Comparison of ENCODE assay signal across 9 cellular contexts in the genomic region with DNA sequence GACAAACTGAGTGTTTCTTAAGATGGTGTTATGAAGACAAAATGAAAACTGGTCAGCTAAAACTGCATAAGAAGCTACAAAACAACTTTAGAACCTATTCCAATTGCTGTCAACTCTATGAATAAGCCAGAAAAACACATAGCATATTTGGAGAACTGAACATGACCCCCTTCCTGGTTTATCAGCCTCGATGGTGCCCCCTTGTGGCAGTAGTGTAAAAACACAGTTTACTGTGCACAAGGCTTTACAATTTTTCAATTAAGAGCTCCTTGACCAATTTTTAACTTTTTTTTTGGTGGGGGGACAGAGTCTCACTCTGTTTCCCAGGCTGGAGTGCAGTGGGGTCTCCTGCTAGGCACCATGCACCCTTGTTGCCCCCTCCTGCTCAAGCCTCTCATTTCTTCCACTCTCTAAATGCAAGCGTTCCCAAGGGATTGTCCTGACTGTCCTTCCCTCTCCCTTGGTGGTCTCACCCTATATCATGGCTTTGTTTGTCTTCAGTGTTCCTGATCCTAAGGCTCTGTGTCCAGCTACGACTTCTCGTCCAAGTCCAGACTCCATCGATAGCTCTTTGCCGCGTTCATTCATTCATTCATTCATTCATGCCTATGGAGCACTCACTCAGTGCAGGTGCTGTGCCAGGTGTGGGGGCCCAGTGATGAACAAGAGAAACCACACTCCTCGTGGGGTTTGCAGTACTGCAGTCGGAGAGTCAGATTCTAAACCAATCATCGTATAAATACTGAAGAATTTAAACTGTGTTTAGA. TPM values are rescaled to one million over a fixed set of nuclear protein-coding genes. Genes with fewer than 3 reads are reported as not detected.
DNase-seq lines count a peak whose midpoint lies in the region; ATAC-seq and TF ChIP-seq lines count a peak whose summit lies in the region.
"Had no signal": no experiment of that assay in that cellular context is flagged by ENCODE, and none has a peak within 500 bp of the region (broad histone marks: within the 10 kb centered on the region; RNA-seq: fewer than 3 reads in every experiment).

No MANE protein-coding gene starts in this region.

- H3K4me1 ChIP-seq in Loucy (ENCODE audit: insufficient read depth, low read length, poor library complexity, severe bottlenecking) (peaks cover 9% of the 10 kb centered on the region), prostate gland (replicated peaks) (no peaks in the 10 kb centered on the region)

- no peak overlapping the region for H3K9ac ChIP-seq in Loucy (ENCODE audit: low read depth, low read length, poor library complexity, severe bottlenecking)

- peaks cover 50% of the 10 kb centered on the region for H3K36me3 Mint-ChIP-seq in activated T-helper 17 cell treated with anti-CD3 and anti-CD28 coated beads, Interleukin-2, amount 50 U/mL, for 72 hours (ENCODE audit: low read depth)

- ATAC-seq in activated T-helper 17 cell treated with anti-CD3 and anti-CD28 coated beads, Interleukin-2, amount 50 U/mL, for 72 hours (replicated peaks): peak; percentile 53
- no peak for ATAC-seq in GM19395 (IDR thresholded peaks at IDR 0.05; ENCODE audit: unreplicated experiment)

- DNase-seq in DMS153 (lab: John Stamatoyannopoulos, UW) (peak; percentile 27), SIG-M5 (lab: John Stamatoyannopoulos, UW) (peak; percentile 50), foreskin fibroblast (peak; percentile 61 to 88), prostate gland (ENCODE audit: low spot score) (no peak), mesenteric fat pad (ENCODE audit: low spot score) (no peak)

- H3K4me3 ChIP-seq in Loucy (ENCODE audit: low read length, poor library complexity, severe bottlenecking) (no peak overlapping the region), foreskin fibroblast (ENCODE audit: low read depth in 1 of 2, low read length in 2 of 2) (no peak overlapping the region), prostate gland (no peak overlapping the region)

- peaks cover 17% of the 10 kb centered on the region for H4K20me1 ChIP-seq in Loucy (ENCODE audit: insufficient read depth, low read length, poor library complexity, severe bottlenecking)

- peaks cover 19% of the 10 kb centered on the region for H3K79me2 ChIP-seq in Loucy (ENCODE audit: insufficient read depth, low read length)

- H3K27me3 ChIP-seq in Loucy (ENCODE audit: insufficient read depth, low read length, poor library complexity, severe bottlenecking) (no peaks in the 10 kb centered on the region), prostate gland (replicated peaks; ENCODE audit: insufficient read depth) (no peaks in the 10 kb centered on the region)

- H3K9me2 ChIP-seq in Loucy (replicated peaks; ENCODE audit: low read depth, low read length): no peaks in the 10 kb centered on the region

- H3F3A ChIP-seq in Loucy (ENCODE audit: low read depth): peaks cover 3% of the 10 kb centered on the region; the same call in 1 of the 2 replicates

- peak overlapping the region; percentile 50 for H3K27ac Mint-ChIP-seq in activated T-helper 17 cell treated with anti-CD3 and anti-CD28 coated beads, Interleukin-2, amount 50 U/mL, for 72 hours

- H3K4me2 ChIP-seq in Loucy (ENCODE audit: low read depth, low read length, poor library complexity, severe bottlenecking): no peak overlapping the region

- H3K9me3 ChIP-seq in Loucy (ENCODE audit: insufficient read depth, low read depth, low read length) (no peaks in the 10 kb centered on the region), prostate gland (no peaks in the 10 kb centered on the region)

- H3K4me3 Mint-ChIP-seq in activated T-helper 17 cell treated with anti-CD3 and anti-CD28 coated beads, Interleukin-2, amount 50 U/mL, for 72 hours: no peak overlapping the region

- intact Hi-C loops in prostate gland (cut with DNase I): no loop called here

- no peak overlapping the region for H3K27ac ChIP-seq in prostate gland

- peaks cover 13% of the 10 kb centered on the region for H3K4me1 Mint-ChIP-seq in activated T-helper 17 cell treated with anti-CD3 and anti-CD28 coated beads, Interleukin-2, amount 50 U/mL, for 72 hours

- no peaks in the 10 kb centered on the region for H3K27me3 Mint-ChIP-seq in activated T-helper 17 cell treated with anti-CD3 and anti-CD28 coated beads, Interleukin-2, amount 50 U/mL, for 72 hours

- H3K9me3 Mint-ChIP-seq in activated T-helper 17 cell treated with anti-CD3 and anti-CD28 coated beads, Interleukin-2, amount 50 U/mL, for 72 hours: no peaks in the 10 kb centered on the region

- TF ChIP-seq POLR2A in prostate gland (IDR thresholded peaks at IDR 0.05): no peak

- peaks cover 38% of the 10 kb centered on the region for H3K36me3 ChIP-seq in Loucy (ENCODE audit: insufficient read depth, low read length)
- H3K36me3 ChIP-seq in prostate gland: peaks cover 11 to 17% of the 10 kb centered on the region in 2 donors

- TF ChIP-seq CTCF in Loucy (conservative IDR thresholded peaks at IDR 0.05; ENCODE audit: low read length): peak; percentile 85
- TF ChIP-seq CTCF in foreskin fibroblast (IDR thresholded peaks at IDR 0.05; ENCODE audit: low read depth, low read length): peak; percentile 85
- peak; percentile 63 to 74 (median 69) for TF ChIP-seq CTCF in prostate gland (IDR thresholded peaks at IDR 0.05)

- no peak overlapping the region for H2AFZ ChIP-seq in Loucy (ENCODE audit: low read length)

- WGBS in prostate gland: 41% methylated on average over 10 of the region's 10 CpGs

RNA-seq across cellular contexts. Expression of gene EIF1, which starts 7.5 kb away (rescaled TPM):
- 100 to 1,000 TPM; 925 to 935 TPM for total RNA-seq in activated T-helper 17 cell treated with anti-CD3 and anti-CD28 coated beads, Interleukin-2, amount 50 U/mL, for 72 hours
- 100 to 1,000 TPM; 136 to 320 TPM for total RNA-seq in prostate gland
- 972 TPM for total RNA-seq in mesenteric fat pad

RNA-seq across cellular contexts. Expression of gene GAST, which starts 16.0 kb away (rescaled TPM):
- not detected for total RNA-seq in activated T-helper 17 cell treated with anti-CD3 and anti-CD28 coated beads, Interleukin-2, amount 50 U/mL, for 72 hours
- not detected for total RNA-seq in prostate gland
- total RNA-seq in mesenteric fat pad: not detected
- total RNA-seq: T-helper 1 cell treated with Interleukin-12 subunit alpha and Interleukin-12 subunit beta and Interleukin-4 antibody, amounts not matched to agents 30 ng/mL and 1 ng/mL, for 36 hours had no signal

RNA-seq across cellular contexts. Expression of gene HAP1, which starts 38.3 kb away (rescaled TPM):
- under 1 TPM; 0.13 to 0.15 TPM for total RNA-seq in activated T-helper 17 cell treated with anti-CD3 and anti-CD28 coated beads, Interleukin-2, amount 50 U/mL, for 72 hours
- total RNA-seq in prostate gland: 1 to 10 TPM in 1 of 2 donors, under 1 TPM in 1; 0.55 to 3.6 TPM
- total RNA-seq in mesenteric fat pad: 0.13 TPM

Comparison
In these comparisons a context has a peak if more than half of its experiments do, and no peak if none do; other contexts are left out.
1. DNase-seq: peak in DMS153 (single experiment), SIG-M5 (single experiment) and foreskin fibroblast (2 of 2); none in prostate gland (single experiment) and mesenteric fat pad (single experiment).
2. Peak in every context shown above with its lines, with median percentiles within 50 percentile points of each other: CTCF ChIP-seq.